8 cellular contexts compared by ENCODE assay signal in genomic region chr20:51767018-51767866, GRCh38. TPM values are rescaled to one million over a fixed set of nuclear protein-coding genes. Genes with fewer than 3 reads are reported as not detected.
A peak's percentile ranks its signal among the peaks of the same experiment; 100 is the strongest.
DNase-seq lines count a peak whose midpoint lies in the region; ATAC-seq, FAIRE-seq and TF ChIP-seq lines count a peak whose summit lies in the region.

No MANE protein-coding gene starts in this region.

- peak overlapping the region; percentile 96 for H2AFZ ChIP-seq in trophoblast cell (ENCODE audit: insufficient read depth, low read length, poor library complexity)

- H3K27ac ChIP-seq in CD8-positive, alpha-beta memory T cell (ENCODE audit: low read depth, low read length) = no peak overlapping the region
- H3K27ac ChIP-seq in Panc1 (ENCODE audit: low read length) = peak overlapping the region; percentile 64
- H3K27ac ChIP-seq in angular gyrus (ENCODE audit: low read depth, low read length) = peak overlapping the region; percentile 85
- no peak overlapping the region for H3K27ac ChIP-seq in right cardiac atrium (ENCODE audit: low read length)
- no peak overlapping the region for H3K27ac ChIP-seq in trophoblast cell (ENCODE audit: low read depth, low read length)
- peak overlapping the region; percentile 75 to 81 for H3K27ac ChIP-seq in uterus

- peak overlapping the region; percentile 21 for H3K14ac ChIP-seq in trophoblast cell (ENCODE audit: low read length)

- no peak overlapping the region for H3K23ac ChIP-seq in trophoblast cell (ENCODE audit: low read length)

- no peaks in the 10 kb centered on the region for H3K9me3 Mint-ChIP-seq in CD8-positive, alpha-beta memory T cell

- H2BK120ac ChIP-seq in trophoblast cell (ENCODE audit: insufficient read depth, low read length, poor library complexity) = peak overlapping the region; percentile 4

- H3K4me3 Mint-ChIP-seq in CD8-positive, alpha-beta memory T cell = peak overlapping the region; percentile 71 to 88 (median 76)

- TF ChIP-seq POLR2A in uterus (IDR thresholded peaks at IDR 0.05) = peak; percentile 8 to 29

- H2BK5ac ChIP-seq in trophoblast cell (ENCODE audit: low read depth, low read length, poor library complexity) = no peak overlapping the region

- H4K12ac ChIP-seq in trophoblast cell (ENCODE audit: low read depth, low read length) = peak overlapping the region; percentile 51

- peak overlapping the region; percentile 55 for H4K91ac ChIP-seq in trophoblast cell (ENCODE audit: low read depth, low read length)

- H2AK5ac ChIP-seq in trophoblast cell (ENCODE audit: low read length) = no peak overlapping the region

- H3K36me3 Mint-ChIP-seq in CD8-positive, alpha-beta memory T cell = peaks cover 0 to 2% (median 0%) of the 10 kb centered on the region in 3 donors

- CTCF ChIA-PET in CD8-positive, alpha-beta memory T cell (lab: Charles Lee) = no interaction called here
- CTCF ChIA-PET in Panc1 (lab: Charles Lee) = interaction anchor here (0.5 to 0.7 kb wide), 2 partner anchors 130 to 1796 kb away, joined by 4 to 6 read pairs; no protein-coding TSS in a partner anchor

- no peak overlapping the region for H3K4ac ChIP-seq in trophoblast cell (ENCODE audit: low read depth, low read length)

- H3K36me3 ChIP-seq in CD8-positive, alpha-beta memory T cell (ENCODE audit: insufficient read depth, low read length) = no peaks in the 10 kb centered on the region
- no peaks in the 10 kb centered on the region; the same call in 1 of the 2 replicates for H3K36me3 ChIP-seq in Panc1 (ENCODE audit: control insufficient read depth, insufficient read depth, low read length)
- H3K36me3 ChIP-seq in trophoblast cell (ENCODE audit: control insufficient read depth in 1 of 2, insufficient read depth in 2 of 2, low read length in 2 of 2) = peaks cover 0 to 2% of the 10 kb centered on the region in 2 experiments
- no peaks in the 10 kb centered on the region for H3K36me3 ChIP-seq in uterus

- ATAC-seq in Panc1 = peak; percentile 96
- peak; percentile 91 to 95 for ATAC-seq in right cardiac atrium
- ATAC-seq in HG03196 (IDR thresholded peaks at IDR 0.05; ENCODE audit: unreplicated experiment) = no peak

- DNase-seq in CD8-positive, alpha-beta memory T cell = peak in 4 of 5 donors; percentile 17 to 57 (median 35)
- DNase-seq in HTR-8/SVneo (ENCODE audit: insufficient read length, low spot score) (peak; percentile 88), Panc1 (ENCODE audit: low read depth, low spot score) (no peak), right cardiac atrium (peak; percentile 61 to 85 (median 79)), trophoblast cell (peak; percentile 89 to 96), uterus (peak; percentile 64 to 70)

- peaks cover 25 to 27% of the 10 kb centered on the region in 2 donors for H3K27me3 Mint-ChIP-seq in CD8-positive, alpha-beta memory T cell

- peak overlapping the region in 1 of 8 donors; percentile 48 for H3K27ac Mint-ChIP-seq in CD8-positive, alpha-beta memory T cell

- peaks cover 5% of the 10 kb centered on the region for H3K4me1 ChIP-seq in CD8-positive, alpha-beta memory T cell (ENCODE audit: insufficient read depth, low read length)
- H3K4me1 ChIP-seq in Panc1 (ENCODE audit: control insufficient read depth, insufficient read depth, low read length) (0 out of 2 replicates have a peak, but pooled peaks cover 2% of the 10 kb centered on the region), right cardiac atrium (ENCODE audit: control insufficient read depth, insufficient read depth, low read length) (no peaks in the 10 kb centered on the region), trophoblast cell (ENCODE audit: control insufficient read depth in 1 of 2, insufficient read depth in 2 of 2, low read length in 2 of 2) (peaks cover 3% of the 10 kb centered on the region in 2 experiments), uterus (no peaks in the 10 kb centered on the region)

- in situ Hi-C loops in Panc1 (cut with HindIII; ENCODE audit: low pct_unique_long_range_greater_than_20kb, low sequenced_read_pairs) = no loop called here

- peaks cover 9 to 20% (median 11%) of the 10 kb centered on the region in 3 donors for H3K4me1 Mint-ChIP-seq in CD8-positive, alpha-beta memory T cell

- WGBS in right cardiac atrium = 2% methylated on average over 60 of the region's 60 CpGs
- WGBS in trophoblast cell (ENCODE audit: extremely low coverage, insufficient coverage, insufficient read length) = no CpG with 5 or more reads among the region's 60 CpGs

- intact Hi-C loops in Panc1 (cut with micrococcal nuclease; ENCODE audit: unreplicated experiment) (no loop called here), right cardiac atrium (cut with DNase I) (no loop called here), uterus (cut with DNase I; ENCODE audit: low total_unique reads) (no loop called here)

- BruUV-seq in Panc1 (replicated peaks; lab: Mats Ljungman, UMichigan) = no TSS peak

- peak overlapping the region; percentile 39 for H3K4me3 ChIP-seq in CD8-positive, alpha-beta memory T cell (ENCODE audit: low read length)
- H3K4me3 ChIP-seq in Panc1 (ENCODE audit: low read depth in 2 of 2, low read length in 2 of 2) = peak overlapping the region; percentile 55 to 83
- H3K4me3 ChIP-seq in right cardiac atrium (ENCODE audit: low read length) = peak overlapping the region; percentile 100
- H3K4me3 ChIP-seq in trophoblast cell (ENCODE audit: low read depth, low read length) = peak overlapping the region; percentile 81
- H3K4me3 ChIP-seq in uterus = peak overlapping the region; percentile 73 to 93

- FAIRE-seq in HTR-8/SVneo (lab: Jason Lieb, UNC) = peak; percentile 59

- peak overlapping the region; percentile 86 for H4K8ac ChIP-seq in trophoblast cell (ENCODE audit: low read depth, low read length)

- TF ChIP-seq CTCF in Panc1 (IDR thresholded peaks at IDR 0.05) = no peak
- TF ChIP-seq CTCF in uterus (IDR thresholded peaks at IDR 0.05) = peak in 2 of 4 experiments; percentile 11 to 42

- H3K79me2 ChIP-seq in trophoblast cell (ENCODE audit: control insufficient read depth, insufficient read depth, low read length, poor library complexity) = no peaks in the 10 kb centered on the region

- H3K9ac ChIP-seq in trophoblast cell (ENCODE audit: low read length) = no peak overlapping the region

- peak overlapping the region; percentile 78 for H3K4me2 ChIP-seq in trophoblast cell (ENCODE audit: low read length)

- H3K9me3 ChIP-seq in CD8-positive, alpha-beta memory T cell (ENCODE audit: low read length) = no peaks in the 10 kb centered on the region
- no peaks in the 10 kb centered on the region for H3K9me3 ChIP-seq in Panc1 (ENCODE audit: control insufficient read depth, insufficient read depth, low read depth, low read length)
- H3K9me3 ChIP-seq in right cardiac atrium (ENCODE audit: control insufficient read depth, low read length) = no peaks in the 10 kb centered on the region
- H3K9me3 ChIP-seq in trophoblast cell (ENCODE audit: insufficient read depth, low read depth, low read length) = peaks cover 2% of the 10 kb centered on the region
- H3K9me3 ChIP-seq in uterus = no peaks in the 10 kb centered on the region

- no peak overlapping the region for H2BK12ac ChIP-seq in trophoblast cell (ENCODE audit: low read length)

- peaks cover 4% of the 10 kb centered on the region for H3K79me1 ChIP-seq in trophoblast cell (ENCODE audit: low read length)

- H3K27me3 ChIP-seq in CD8-positive, alpha-beta memory T cell (ENCODE audit: insufficient read depth, low read length, poor library complexity, severe bottlenecking) = peaks cover 9% of the 10 kb centered on the region
- H3K27me3 ChIP-seq in Panc1 (ENCODE audit: control insufficient read depth, insufficient read depth, low read length) (no peaks in the 10 kb centered on the region), right cardiac atrium (ENCODE audit: control insufficient read depth, insufficient read depth) (no peaks in the 10 kb centered on the region), trophoblast cell (ENCODE audit: insufficient read depth, low read length) (peaks cover 2% of the 10 kb centered on the region), uterus (no peaks in the 10 kb centered on the region)

- POLR2A ChIA-PET in CD8-positive, alpha-beta memory T cell (lab: Charles Lee) = no interaction called here
- POLR2A ChIA-PET in Panc1 (lab: Charles Lee) = interaction anchor here (0.7 kb wide), 2 partner anchors 71 to 361 kb away, joined by 3 to 8 read pairs; no protein-coding TSS in a partner anchor

- H3K18ac ChIP-seq in trophoblast cell (ENCODE audit: low read length) = peak overlapping the region; percentile 22

RNA-seq across cellular contexts. Expression of gene ATP9A, which starts 0.9 kb away (rescaled TPM):
- 1 to 10 TPM; 2.0 to 2.3 TPM for total RNA-seq in CD8-positive, alpha-beta memory T cell
- 0.46 TPM for polyA plus RNA-seq in CD8-positive, alpha-beta memory T cell
- total RNA-seq in Panc1 (2021; ENCODE audit: unreplicated experiment) = 8.7 TPM
- polyA plus RNA-seq in Panc1 (2012; ENCODE audit: insufficient read length) = 20.5 TPM
- total RNA-seq in right cardiac atrium = 10 to 100 TPM; 18.4 to 23.9 (median 19.9) TPM
- 6.2 TPM for polyA plus RNA-seq in right cardiac atrium
- polyA plus RNA-seq in trophoblast cell (2013) = 5.1 TPM in 2 replicates
- total RNA-seq in uterus = 10 to 100 TPM; 15.1 to 50.8 (median 30.0) TPM

RNA-seq across cellular contexts. Expression of gene SALL4, which starts 35.1 kb away (rescaled TPM):
- total RNA-seq in CD8-positive, alpha-beta memory T cell = under 1 TPM in 1 of 2 experiments, not detected in 1; 0.11 TPM
- not detected for polyA plus RNA-seq in CD8-positive, alpha-beta memory T cell
- total RNA-seq in Panc1 (2021; ENCODE audit: unreplicated experiment) = 1.6 TPM
- 0.86 TPM for polyA plus RNA-seq in Panc1 (2012; ENCODE audit: insufficient read length)
- not detected for total RNA-seq in right cardiac atrium
- polyA plus RNA-seq in right cardiac atrium = 0.09 TPM
- polyA plus RNA-seq in trophoblast cell (2013) = 25.4 and 25.7 TPM in 2 replicates
- under 1 TPM in 2 of 4 donors, not detected in 2; 0.09 to 0.55 TPM for total RNA-seq in uterus

Comparison
In these comparisons a context has a peak if more than half of its experiments do, and no peak if none do; other contexts are left out.
1. H3K27ac ChIP-seq: peak in Panc1 (single experiment), angular gyrus (single experiment) and uterus (2 of 2); none in CD8-positive, alpha-beta memory T cell (single experiment), right cardiac atrium (single experiment) and trophoblast cell (single experiment).
2. H3K4me3 ChIP-seq: peak in every context shown above with its lines; median percentile 100 in right cardiac atrium; 83 in uterus; 81 in trophoblast cell; 69 in Panc1; 39 in CD8-positive, alpha-beta memory T cell.